ENCODE assay signal across 8 cellular contexts in genomic region chr6:79949235-79949634, GRCh38. TPM values are rescaled to one million over a fixed set of nuclear protein-coding genes. Genes with fewer than 3 reads are reported as not detected.
DNase-seq lines count a peak whose midpoint lies in the region; ATAC-seq and TF ChIP-seq lines count a peak whose summit lies in the region.

No MANE protein-coding gene starts in this region.

- H3K27ac ChIP-seq in RWPE2 (ENCODE audit: poor library complexity, severe bottlenecking) = no peak overlapping the region

- H3K4me3 ChIP-seq in RWPE2 (ENCODE audit: severe bottlenecking) = no peak overlapping the region
- no peak overlapping the region for H3K4me3 ChIP-seq in astrocyte of the spinal cord (ENCODE audit: low read depth, low read length)
- H3K4me3 ChIP-seq in kidney epithelial cell (ENCODE audit: low read depth, low read length) = no peak overlapping the region

- ATAC-seq in GM21786 (IDR thresholded peaks at IDR 0.05; ENCODE audit: unreplicated experiment) (peak; percentile 56), RWPE2 (ENCODE audit: low read depth) (no peak)
- ATAC-seq in stimulated activated naive CD8-positive, alpha-beta T cell treated with anti-CD3 and anti-CD28 coated beads, Interleukin-15, Interleukin-2, amounts not matched to agents 100 U/mL and 50 U/mL, for 24 hours = no peak

- in situ Hi-C loops in astrocyte of the spinal cord (cut with HindIII; ENCODE audit: low sequenced_read_pairs) = no loop called here

- TF ChIP-seq CTCF in LNCAP (IDR thresholded peaks at IDR 0.05) = peak; percentile 62
- TF ChIP-seq CTCF in RWPE2 (IDR thresholded peaks at IDR 0.05; ENCODE audit: poor library complexity, severe bottlenecking) = peak; percentile 72
- peak; percentile 53 for TF ChIP-seq CTCF in astrocyte of the spinal cord (IDR thresholded peaks at IDR 0.05; ENCODE audit: low read depth, low read length)
- peak; percentile 72 for TF ChIP-seq CTCF in kidney epithelial cell (IDR thresholded peaks at IDR 0.05; ENCODE audit: insufficient read depth, low read length, poor library complexity, severe bottlenecking)

- DNase-seq in activated T-cell treated with anti-CD3 and anti-CD28 coated beads for 1 hour (ENCODE audit: low read depth) (peak; percentile 18), RWPE2 (ENCODE audit: low spot score) (no peak), astrocyte of the spinal cord (ENCODE audit: low read depth, low spot score) (peak; percentile 76), kidney epithelial cell (ENCODE audit: low read depth) (peak; percentile 52)
- DNase-seq in activated T-cell treated with anti-CD3 and anti-CD28 coated beads, Interleukin-2, amount 50 U/mL, for 1 hour = no peak
- peak; percentile 48 for DNase-seq in stimulated activated naive CD8-positive, alpha-beta T cell treated with anti-CD3 and anti-CD28 coated beads, Interleukin-15, Interleukin-2, amounts not matched to agents 100 U/mL and 50 U/mL, for 24 hours

- H3K27me3 ChIP-seq in RWPE2 (ENCODE audit: insufficient read depth, poor library complexity, severe bottlenecking) = peaks cover 4% of the 10 kb centered on the region
- H3K27me3 ChIP-seq in kidney epithelial cell (ENCODE audit: control insufficient read depth, insufficient read depth, low read length) = no peaks in the 10 kb centered on the region

- no peaks in the 10 kb centered on the region for H3K36me3 ChIP-seq in RWPE2 (ENCODE audit: low read depth)
- no peaks in the 10 kb centered on the region for H3K36me3 ChIP-seq in kidney epithelial cell (ENCODE audit: control insufficient read depth, insufficient read depth, low read length)

- H3K4me1 ChIP-seq in RWPE2 (ENCODE audit: insufficient read depth, poor library complexity, severe bottlenecking) = peaks cover 11% of the 10 kb centered on the region

- no peaks in the 10 kb centered on the region for H3K9me3 ChIP-seq in RWPE2 (ENCODE audit: severe bottlenecking)

RNA-seq across cellular contexts. Expression of gene ELOVL4, which starts 1.9 kb away (rescaled TPM):
- total RNA-seq in kidney epithelial cell = 2.8 and 3.3 TPM in 2 replicates

RNA-seq across cellular contexts. Expression of gene TTK, which starts 55.2 kb away (rescaled TPM):
- total RNA-seq in kidney epithelial cell = 4.6 and 5.5 TPM in 2 replicates

Comparison
In these comparisons a context has a peak if more than half of its experiments do, and no peak if none do; other contexts are left out.
1. DNase-seq: peak in activated T-cell treated with anti-CD3 and anti-CD28 coated beads for 1 hour (single experiment), astrocyte of the spinal cord (single experiment), kidney epithelial cell (single experiment) and stimulated activated naive CD8-positive, alpha-beta T cell treated with anti-CD3 and anti-CD28 coated beads, Interleukin-15, Interleukin-2, amounts not matched to agents 100 U/mL and 50 U/mL, for 24 hours (single experiment); none in activated T-cell treated with anti-CD3 and anti-CD28 coated beads, Interleukin-2, amount 50 U/mL, for 1 hour (single experiment) and RWPE2 (single experiment).
2. Peak in every context shown above with its lines, with median percentiles within 50 percentile points of each other: CTCF ChIP-seq.